Comparison of ENCODE assay signal across 1 cellular context in the genomic region with DNA sequence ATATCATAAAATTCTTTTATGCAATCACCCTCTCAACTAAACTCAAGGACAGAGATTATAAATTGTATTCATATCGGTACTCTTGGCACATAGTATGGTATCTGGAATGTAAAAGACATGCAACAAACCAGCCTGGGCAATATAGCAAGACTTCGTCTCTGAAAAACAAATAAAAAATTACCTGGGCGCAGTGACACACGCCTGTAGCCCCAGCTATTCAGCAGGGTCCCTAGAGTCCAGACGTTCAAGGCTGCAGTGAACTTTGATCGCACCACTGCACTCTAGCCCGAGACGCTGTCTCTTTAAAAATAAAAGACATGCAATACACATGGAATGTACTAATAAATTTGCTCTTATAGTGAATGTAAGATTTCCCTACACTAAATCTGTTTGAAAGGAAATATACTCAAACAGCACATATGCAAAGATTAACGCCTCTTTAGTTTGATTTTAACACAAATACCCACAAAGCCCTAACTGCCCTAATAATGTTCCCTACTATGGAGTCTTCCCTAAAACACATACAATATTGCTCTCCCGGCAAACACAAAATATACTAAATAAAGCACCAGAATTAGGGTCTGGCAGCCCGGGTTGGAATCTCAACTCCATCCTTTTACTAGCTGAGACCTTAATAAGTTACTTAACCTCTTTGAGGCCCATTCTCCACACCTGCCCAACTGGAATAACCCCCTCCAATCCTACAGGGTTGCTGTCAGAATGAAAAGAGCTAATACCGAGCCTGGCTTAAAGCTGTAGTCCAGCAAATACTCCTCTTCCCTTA.
TF ChIP-seq lines count a peak whose summit lies in the region.

No MANE protein-coding gene starts in this region.

TF ChIP-seq in HepG2, 621 proteins besides CTCF, POLR2A, EP300 and RAD21 (continued from another document and continues in another):
- TF ChIP-seq ZNF3 (CRISPR knock-in tag; IDR thresholded peaks at IDR 0.05) (0 out of 2 replicates have a peak, but pooled peaks have one; percentile 33), ZNF292 (CRISPR knock-in tag; IDR thresholded peaks at IDR 0.05; ENCODE audit: borderline replicate concordance, low read depth) (0 out of 2 replicates have a peak, but pooled peaks have one; percentile 3), ZNF331 (CRISPR knock-in tag; IDR thresholded peaks at IDR 0.05) (0 out of 2 replicates have a peak, but pooled peaks have one; percentile 10), ZNF180 (CRISPR knock-in tag; IDR thresholded peaks at IDR 0.05; ENCODE audit: borderline replicate concordance, low read depth) (no peak), ZSCAN12 (CRISPR knock-in tag; IDR thresholded peaks at IDR 0.05) (no peak), DR1 (CRISPR knock-in tag; IDR thresholded peaks at IDR 0.05) (no peak), SKI (IDR thresholded peaks at IDR 0.05; ENCODE audit: partially characterized antibody) (peak; percentile 91), FOXJ3 (CRISPR knock-in tag; IDR thresholded peaks at IDR 0.05; ENCODE audit: borderline replicate concordance) (peak; percentile 29; the same call in 1 of the 2 replicates), KDM6A (CRISPR knock-in tag; IDR thresholded peaks at IDR 0.05; ENCODE audit: low read depth) (0 out of 2 replicates have a peak, but pooled peaks have one; percentile 15), KAT8 (CRISPR knock-in tag; IDR thresholded peaks at IDR 0.05) (0 out of 2 replicates have a peak, but pooled peaks have one; percentile 11), NCOR1 (IDR thresholded peaks at IDR 0.05; ENCODE audit: borderline replicate concordance, low read length) (peak; percentile 82), NFKBIZ (CRISPR knock-in tag; IDR thresholded peaks at IDR 0.05) (no peak), SOX6 (IDR thresholded peaks at IDR 0.05) (no peak), SOX6 (CRISPR knock-in tag; IDR thresholded peaks at IDR 0.05) (0 out of 2 replicates have a peak, but pooled peaks have one; percentile 21), ZNF75D (CRISPR knock-in tag; IDR thresholded peaks at IDR 0.05; ENCODE audit: borderline replicate concordance) (no peak), ZKSCAN8 (CRISPR knock-in tag; IDR thresholded peaks at IDR 0.05; ENCODE audit: borderline replicate concordance) (no peak), HMG20A (CRISPR knock-in tag; IDR thresholded peaks at IDR 0.05; ENCODE audit: borderline replicate concordance) (0 out of 2 replicates have a peak, but pooled peaks have one; percentile 46), ZMYM4 (CRISPR knock-in tag; IDR thresholded peaks at IDR 0.05) (no peak), BHLHE40 (IDR thresholded peaks at IDR 0.05; ENCODE audit: low read length) (no peak), IKZF1 (IDR thresholded peaks at IDR 0.05) (no peak), ZEB1 (IDR thresholded peaks at IDR 0.05; ENCODE audit: insufficient replicate concordance, low read depth) (peak; percentile 74), GATAD2A (CRISPR knock-in tag; IDR thresholded peaks at IDR 0.05) (peak; percentile 61; the same call in 1 of the 2 replicates), ZSCAN30 (CRISPR knock-in tag; IDR thresholded peaks at IDR 0.05) (no peak), ZNF629 (CRISPR knock-in tag; conservative IDR thresholded peaks at IDR 0.05) (no peak), HOXD1 (CRISPR knock-in tag; IDR thresholded peaks at IDR 0.05) (no peak), SAP130 (CRISPR knock-in tag; IDR thresholded peaks at IDR 0.05; ENCODE audit: low read depth) (peak; percentile 40; the same call in 1 of the 2 replicates), TSC22D2 (CRISPR knock-in tag; IDR thresholded peaks at IDR 0.05; ENCODE audit: borderline replicate concordance) (0 out of 2 replicates have a peak, but pooled peaks have one; percentile 12), RARA (CRISPR knock-in tag; IDR thresholded peaks at IDR 0.05) (peak; percentile 87), RXRB (CRISPR knock-in tag; IDR thresholded peaks at IDR 0.05; ENCODE audit: borderline replicate concordance) (peak; percentile 52), ZNF850 (CRISPR knock-in tag; conservative IDR thresholded peaks at IDR 0.05) (no peak), FOXO1 (CRISPR knock-in tag; IDR thresholded peaks at IDR 0.05) (peak; percentile 15; the same call in 1 of the 2 replicates), ZNF672 (CRISPR knock-in tag; IDR thresholded peaks at IDR 0.05) (no peak), TEAD3 (CRISPR knock-in tag; optimal IDR thresholded peaks at IDR 0.05; ENCODE audit: borderline replicate concordance) (peak; percentile 44), ZFP1 (CRISPR knock-in tag; IDR thresholded peaks at IDR 0.05) (no peak), CREM (IDR thresholded peaks at IDR 0.05) (0 out of 2 replicates have a peak, but pooled peaks have one; percentile 18), CREM (CRISPR knock-in tag; IDR thresholded peaks at IDR 0.05) (no peak), SALL1 (CRISPR knock-in tag; IDR thresholded peaks at IDR 0.05) (peak; percentile 60; the same call in 1 of the 2 replicates)
- TF ChIP-seq, protein P1, sequence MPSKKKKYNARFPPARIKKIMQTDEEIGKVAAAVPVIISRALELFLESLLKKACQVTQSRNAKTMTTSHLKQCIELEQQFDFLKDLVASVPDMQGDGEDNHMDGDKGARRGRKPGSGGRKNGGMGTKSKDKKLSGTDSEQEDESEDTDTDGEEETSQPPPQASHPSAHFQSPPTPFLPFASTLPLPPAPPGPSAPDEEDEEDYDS (CRISPR knock-in tag; IDR thresholded peaks at IDR 0.05), result no peak
- TF ChIP-seq, protein P2, sequence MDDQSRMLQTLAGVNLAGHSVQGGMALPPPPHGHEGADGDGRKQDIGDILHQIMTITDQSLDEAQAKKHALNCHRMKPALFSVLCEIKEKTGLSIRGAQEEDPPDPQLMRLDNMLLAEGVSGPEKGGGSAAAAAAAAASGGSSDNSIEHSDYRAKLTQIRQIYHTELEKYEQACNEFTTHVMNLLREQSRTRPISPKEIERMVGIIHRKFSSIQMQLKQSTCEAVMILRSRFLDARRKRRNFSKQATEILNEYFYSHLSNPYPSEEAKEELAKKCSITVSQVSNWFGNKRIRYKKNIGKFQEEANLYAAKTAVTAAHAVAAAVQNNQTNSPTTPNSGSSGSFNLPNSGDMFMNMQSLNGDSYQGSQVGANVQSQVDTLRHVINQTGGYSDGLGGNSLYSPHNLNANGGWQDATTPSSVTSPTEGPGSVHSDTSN (CRISPR knock-in tag; IDR thresholded peaks at IDR 0.05; ENCODE audit: borderline replicate concordance), result no peak
- TF ChIP-seq, protein P3, sequence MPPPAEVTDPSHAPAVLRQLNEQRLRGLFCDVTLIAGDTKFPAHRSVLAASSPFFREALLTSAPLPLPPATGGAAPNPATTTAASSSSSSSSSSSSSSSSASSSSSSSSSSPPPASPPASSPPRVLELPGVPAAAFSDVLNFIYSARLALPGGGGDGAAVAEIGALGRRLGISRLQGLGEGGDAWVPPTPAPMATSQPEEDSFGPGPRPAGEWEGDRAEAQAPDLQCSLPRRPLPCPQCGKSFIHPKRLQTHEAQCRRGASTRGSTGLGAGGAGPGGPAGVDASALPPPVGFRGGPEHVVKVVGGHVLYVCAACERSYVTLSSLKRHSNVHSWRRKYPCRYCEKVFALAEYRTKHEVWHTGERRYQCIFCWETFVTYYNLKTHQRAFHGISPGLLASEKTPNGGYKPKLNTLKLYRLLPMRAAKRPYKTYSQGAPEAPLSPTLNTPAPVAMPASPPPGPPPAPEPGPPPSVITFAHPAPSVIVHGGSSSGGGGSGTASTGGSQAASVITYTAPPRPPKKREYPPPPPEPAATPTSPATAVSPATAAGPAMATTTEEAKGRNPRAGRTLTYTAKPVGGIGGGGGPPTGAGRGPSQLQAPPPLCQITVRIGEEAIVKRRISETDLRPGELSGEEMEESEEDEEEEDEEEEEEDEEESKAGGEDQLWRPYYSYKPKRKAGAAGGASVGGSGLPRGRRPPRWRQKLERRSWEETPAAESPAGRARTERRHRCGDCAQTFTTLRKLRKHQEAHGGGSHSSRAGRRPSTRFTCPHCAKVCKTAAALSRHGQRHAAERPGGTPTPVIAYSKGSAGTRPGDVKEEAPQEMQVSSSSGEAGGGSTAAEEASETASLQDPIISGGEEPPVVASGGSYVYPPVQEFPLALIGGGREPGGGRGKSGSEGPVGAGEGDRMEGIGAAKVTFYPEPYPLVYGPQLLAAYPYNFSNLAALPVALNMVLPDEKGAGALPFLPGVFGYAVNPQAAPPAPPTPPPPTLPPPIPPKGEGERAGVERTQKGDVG (CRISPR knock-in tag; IDR thresholded peaks at IDR 0.05; ENCODE audit: borderline replicate concordance), result no peak
- TF ChIP-seq, protein P4, sequence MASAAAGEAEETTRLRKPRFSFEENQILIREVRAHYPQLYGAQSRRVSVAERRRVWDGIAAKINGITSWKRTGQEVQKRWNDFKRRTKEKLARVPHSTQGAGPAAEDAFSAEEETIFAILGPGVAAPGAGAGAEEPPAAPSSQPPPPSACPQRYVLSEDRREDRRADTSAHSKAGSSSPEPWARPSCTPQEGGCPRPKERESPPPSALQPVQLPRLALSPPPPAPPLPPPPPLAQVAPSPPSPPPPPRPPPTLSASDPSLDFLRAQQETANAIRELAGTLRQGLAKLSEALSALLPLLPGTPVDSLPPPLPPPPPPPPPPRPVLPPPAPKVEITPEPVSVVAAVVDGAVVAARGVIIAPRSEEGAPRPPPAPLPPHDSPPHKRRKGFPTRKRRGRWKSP (CRISPR knock-in tag; IDR thresholded peaks at IDR 0.05), result 0 out of 2 replicates have a peak, but pooled peaks have one; percentile 22
- TF ChIP-seq, protein P5, sequence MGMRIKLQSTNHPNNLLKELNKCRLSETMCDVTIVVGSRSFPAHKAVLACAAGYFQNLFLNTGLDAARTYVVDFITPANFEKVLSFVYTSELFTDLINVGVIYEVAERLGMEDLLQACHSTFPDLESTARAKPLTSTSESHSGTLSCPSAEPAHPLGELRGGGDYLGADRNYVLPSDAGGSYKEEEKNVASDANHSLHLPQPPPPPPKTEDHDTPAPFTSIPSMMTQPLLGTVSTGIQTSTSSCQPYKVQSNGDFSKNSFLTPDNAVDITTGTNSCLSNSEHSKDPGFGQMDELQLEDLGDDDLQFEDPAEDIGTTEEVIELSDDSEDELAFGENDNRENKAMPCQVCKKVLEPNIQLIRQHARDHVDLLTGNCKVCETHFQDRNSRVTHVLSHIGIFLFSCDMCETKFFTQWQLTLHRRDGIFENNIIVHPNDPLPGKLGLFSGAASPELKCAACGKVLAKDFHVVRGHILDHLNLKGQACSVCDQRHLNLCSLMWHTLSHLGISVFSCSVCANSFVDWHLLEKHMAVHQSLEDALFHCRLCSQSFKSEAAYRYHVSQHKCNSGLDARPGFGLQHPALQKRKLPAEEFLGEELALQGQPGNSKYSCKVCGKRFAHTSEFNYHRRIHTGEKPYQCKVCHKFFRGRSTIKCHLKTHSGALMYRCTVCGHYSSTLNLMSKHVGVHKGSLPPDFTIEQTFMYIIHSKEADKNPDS (CRISPR knock-in tag; IDR thresholded peaks at IDR 0.05), result no peak
- TF ChIP-seq, protein P6, sequence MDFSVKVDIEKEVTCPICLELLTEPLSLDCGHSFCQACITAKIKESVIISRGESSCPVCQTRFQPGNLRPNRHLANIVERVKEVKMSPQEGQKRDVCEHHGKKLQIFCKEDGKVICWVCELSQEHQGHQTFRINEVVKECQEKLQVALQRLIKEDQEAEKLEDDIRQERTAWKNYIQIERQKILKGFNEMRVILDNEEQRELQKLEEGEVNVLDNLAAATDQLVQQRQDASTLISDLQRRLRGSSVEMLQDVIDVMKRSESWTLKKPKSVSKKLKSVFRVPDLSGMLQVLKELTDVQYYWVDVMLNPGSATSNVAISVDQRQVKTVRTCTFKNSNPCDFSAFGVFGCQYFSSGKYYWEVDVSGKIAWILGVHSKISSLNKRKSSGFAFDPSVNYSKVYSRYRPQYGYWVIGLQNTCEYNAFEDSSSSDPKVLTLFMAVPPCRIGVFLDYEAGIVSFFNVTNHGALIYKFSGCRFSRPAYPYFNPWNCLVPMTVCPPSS (IDR thresholded peaks at IDR 0.05), result no peak
- TF ChIP-seq, protein P7, sequence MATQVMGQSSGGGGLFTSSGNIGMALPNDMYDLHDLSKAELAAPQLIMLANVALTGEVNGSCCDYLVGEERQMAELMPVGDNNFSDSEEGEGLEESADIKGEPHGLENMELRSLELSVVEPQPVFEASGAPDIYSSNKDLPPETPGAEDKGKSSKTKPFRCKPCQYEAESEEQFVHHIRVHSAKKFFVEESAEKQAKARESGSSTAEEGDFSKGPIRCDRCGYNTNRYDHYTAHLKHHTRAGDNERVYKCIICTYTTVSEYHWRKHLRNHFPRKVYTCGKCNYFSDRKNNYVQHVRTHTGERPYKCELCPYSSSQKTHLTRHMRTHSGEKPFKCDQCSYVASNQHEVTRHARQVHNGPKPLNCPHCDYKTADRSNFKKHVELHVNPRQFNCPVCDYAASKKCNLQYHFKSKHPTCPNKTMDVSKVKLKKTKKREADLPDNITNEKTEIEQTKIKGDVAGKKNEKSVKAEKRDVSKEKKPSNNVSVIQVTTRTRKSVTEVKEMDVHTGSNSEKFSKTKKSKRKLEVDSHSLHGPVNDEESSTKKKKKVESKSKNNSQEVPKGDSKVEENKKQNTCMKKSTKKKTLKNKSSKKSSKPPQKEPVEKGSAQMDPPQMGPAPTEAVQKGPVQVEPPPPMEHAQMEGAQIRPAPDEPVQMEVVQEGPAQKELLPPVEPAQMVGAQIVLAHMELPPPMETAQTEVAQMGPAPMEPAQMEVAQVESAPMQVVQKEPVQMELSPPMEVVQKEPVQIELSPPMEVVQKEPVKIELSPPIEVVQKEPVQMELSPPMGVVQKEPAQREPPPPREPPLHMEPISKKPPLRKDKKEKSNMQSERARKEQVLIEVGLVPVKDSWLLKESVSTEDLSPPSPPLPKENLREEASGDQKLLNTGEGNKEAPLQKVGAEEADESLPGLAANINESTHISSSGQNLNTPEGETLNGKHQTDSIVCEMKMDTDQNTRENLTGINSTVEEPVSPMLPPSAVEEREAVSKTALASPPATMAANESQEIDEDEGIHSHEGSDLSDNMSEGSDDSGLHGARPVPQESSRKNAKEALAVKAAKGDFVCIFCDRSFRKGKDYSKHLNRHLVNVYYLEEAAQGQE (IDR thresholded peaks at IDR 0.05; ENCODE audit: borderline replicate concordance in 1 of 2, low read depth in 1 of 2, low read length in 2 of 2), result no peak
- TF ChIP-seq, protein P8, sequence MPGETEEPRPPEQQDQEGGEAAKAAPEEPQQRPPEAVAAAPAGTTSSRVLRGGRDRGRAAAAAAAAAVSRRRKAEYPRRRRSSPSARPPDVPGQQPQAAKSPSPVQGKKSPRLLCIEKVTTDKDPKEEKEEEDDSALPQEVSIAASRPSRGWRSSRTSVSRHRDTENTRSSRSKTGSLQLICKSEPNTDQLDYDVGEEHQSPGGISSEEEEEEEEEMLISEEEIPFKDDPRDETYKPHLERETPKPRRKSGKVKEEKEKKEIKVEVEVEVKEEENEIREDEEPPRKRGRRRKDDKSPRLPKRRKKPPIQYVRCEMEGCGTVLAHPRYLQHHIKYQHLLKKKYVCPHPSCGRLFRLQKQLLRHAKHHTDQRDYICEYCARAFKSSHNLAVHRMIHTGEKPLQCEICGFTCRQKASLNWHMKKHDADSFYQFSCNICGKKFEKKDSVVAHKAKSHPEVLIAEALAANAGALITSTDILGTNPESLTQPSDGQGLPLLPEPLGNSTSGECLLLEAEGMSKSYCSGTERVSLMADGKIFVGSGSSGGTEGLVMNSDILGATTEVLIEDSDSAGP (CRISPR knock-in tag; IDR thresholded peaks at IDR 0.05; ENCODE audit: borderline replicate concordance), result peak; percentile 57; the same call in 1 of the 2 replicates
- TF ChIP-seq, protein P9, sequence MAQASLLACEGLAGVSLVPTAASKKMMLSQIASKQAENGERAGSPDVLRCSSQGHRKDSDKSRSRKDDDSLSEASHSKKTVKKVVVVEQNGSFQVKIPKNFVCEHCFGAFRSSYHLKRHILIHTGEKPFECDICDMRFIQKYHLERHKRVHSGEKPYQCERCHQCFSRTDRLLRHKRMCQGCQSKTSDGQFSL (CRISPR knock-in tag; IDR thresholded peaks at IDR 0.05), result no peak
